Comparison of ENCODE assay signal across 1 cellular context in the genomic region with DNA sequence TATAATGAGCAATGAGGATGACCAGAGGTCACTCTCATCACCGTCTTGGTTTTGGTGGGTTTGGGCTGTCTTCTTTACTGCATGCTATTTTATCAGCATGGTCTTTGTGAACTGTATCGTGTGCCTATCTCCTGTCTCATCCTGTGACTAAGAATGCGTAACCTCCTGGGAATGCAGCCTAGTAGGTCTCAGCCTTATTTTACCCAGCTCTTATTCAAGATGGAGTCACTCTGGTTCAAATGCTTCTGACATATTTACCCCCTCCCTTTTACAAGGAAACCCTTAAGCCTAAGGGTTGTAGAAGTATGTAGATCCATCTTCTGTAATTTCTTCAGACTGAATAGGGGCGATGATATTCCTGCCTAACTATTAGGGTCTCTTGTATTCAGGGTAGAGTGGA.
TF ChIP-seq lines count a peak whose summit lies in the region.

No MANE protein-coding gene starts in this region.

TF ChIP-seq in IMR-90, 13 proteins besides CTCF, POLR2A, EP300 and RAD21 (continued from another document):
- TF ChIP-seq, protein P1, sequence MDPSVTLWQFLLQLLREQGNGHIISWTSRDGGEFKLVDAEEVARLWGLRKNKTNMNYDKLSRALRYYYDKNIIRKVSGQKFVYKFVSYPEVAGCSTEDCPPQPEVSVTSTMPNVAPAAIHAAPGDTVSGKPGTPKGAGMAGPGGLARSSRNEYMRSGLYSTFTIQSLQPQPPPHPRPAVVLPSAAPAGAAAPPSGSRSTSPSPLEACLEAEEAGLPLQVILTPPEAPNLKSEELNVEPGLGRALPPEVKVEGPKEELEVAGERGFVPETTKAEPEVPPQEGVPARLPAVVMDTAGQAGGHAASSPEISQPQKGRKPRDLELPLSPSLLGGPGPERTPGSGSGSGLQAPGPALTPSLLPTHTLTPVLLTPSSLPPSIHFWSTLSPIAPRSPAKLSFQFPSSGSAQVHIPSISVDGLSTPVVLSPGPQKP (IDR thresholded peaks at IDR 0.05; ENCODE audit: borderline replicate concordance, low read depth, low read length) = no peak
